In genomic region chr9:126693428-126693931, GRCh38 we compare ENCODE assay signal across 17 cellular contexts.
"Had no signal": no experiment of that assay in that cellular context is flagged by ENCODE, and none has a peak within 500 bp of the region (broad histone marks: within the 10 kb centered on the region; RNA-seq: fewer than 3 reads in every experiment).

No MANE protein-coding gene starts in this region.

- H3K4me1 ChIP-seq: prostate gland, thyroid gland, vagina had no signal

- H3K4me3 ChIP-seq: lung, prostate gland, SK-N-MC, thyroid gland, vagina had no signal

- H3K4me1 Mint-ChIP-seq: activated naive CD8-positive, alpha-beta T cell treated with anti-CD3 and anti-CD28 coated beads, Interleukin-2, amount 10 ng/mL, durations not matched to agents 7 days and 5 days had no signal

- H3K9me3 Mint-ChIP-seq: activated naive CD8-positive, alpha-beta T cell treated with anti-CD3 and anti-CD28 coated beads, Interleukin-2, amount 10 ng/mL, durations not matched to agents 7 days and 5 days; activated T-cell treated with anti-CD3 and anti-CD28 coated beads, Interleukin-2, amount 50 U/mL, for 24 hours; naive B cell had no signal

- H3K27ac Mint-ChIP-seq: activated naive CD8-positive, alpha-beta T cell treated with anti-CD3 and anti-CD28 coated beads, Interleukin-2, amount 10 ng/mL, durations not matched to agents 7 days and 5 days; activated T-cell treated with anti-CD3 and anti-CD28 coated beads, Interleukin-2, amount 50 U/mL, for 24 hours; naive B cell had no signal

- H3K27me3 ChIP-seq: thyroid gland, vagina had no signal

- DNase-seq: activated CD4-positive, CD25-positive, alpha-beta regulatory T cell; activated gamma-delta T cell; activated naive CD8-positive, alpha-beta T cell treated with anti-CD3 and anti-CD28 coated beads, Interleukin-2, amount 10 ng/mL, durations not matched to agents 7 days and 5 days; activated T-cell treated with anti-CD3 and anti-CD28 coated beads, Interleukin-2, amount 50 U/mL, for 24 hours; anterior cingulate cortex; effector CD4-positive, alpha-beta T cell; foreskin melanocyte; midbrain; naive B cell; nucleus accumbens; stimulated activated CD4-positive, alpha-beta T cell treated with anti-CD3 and anti-CD28 coated beads, Interleukin-15, amount 100 ng/mL, for 24 hours; stimulated activated CD4-positive, alpha-beta T cell treated with anti-CD3 and anti-CD28 coated beads, Interleukin-4, amount 100 ng/mL, for 4 hours; thyroid gland had no signal

- H3K36me3 ChIP-seq: prostate gland, thyroid gland, vagina had no signal

- H3K36me3 Mint-ChIP-seq: activated naive CD8-positive, alpha-beta T cell treated with anti-CD3 and anti-CD28 coated beads, Interleukin-2, amount 10 ng/mL, durations not matched to agents 7 days and 5 days; naive B cell had no signal

- H3K9me3 ChIP-seq: prostate gland, thyroid gland, vagina had no signal

- H3K27ac ChIP-seq: prostate gland, SK-N-MC, thyroid gland, vagina had no signal

- H3K4me3 Mint-ChIP-seq: activated naive CD8-positive, alpha-beta T cell treated with anti-CD3 and anti-CD28 coated beads, Interleukin-2, amount 10 ng/mL, durations not matched to agents 7 days and 5 days; activated T-cell treated with anti-CD3 and anti-CD28 coated beads, Interleukin-2, amount 50 U/mL, for 24 hours had no signal
